ENCODE assay signal across 11 cellular contexts in the genomic region with DNA sequence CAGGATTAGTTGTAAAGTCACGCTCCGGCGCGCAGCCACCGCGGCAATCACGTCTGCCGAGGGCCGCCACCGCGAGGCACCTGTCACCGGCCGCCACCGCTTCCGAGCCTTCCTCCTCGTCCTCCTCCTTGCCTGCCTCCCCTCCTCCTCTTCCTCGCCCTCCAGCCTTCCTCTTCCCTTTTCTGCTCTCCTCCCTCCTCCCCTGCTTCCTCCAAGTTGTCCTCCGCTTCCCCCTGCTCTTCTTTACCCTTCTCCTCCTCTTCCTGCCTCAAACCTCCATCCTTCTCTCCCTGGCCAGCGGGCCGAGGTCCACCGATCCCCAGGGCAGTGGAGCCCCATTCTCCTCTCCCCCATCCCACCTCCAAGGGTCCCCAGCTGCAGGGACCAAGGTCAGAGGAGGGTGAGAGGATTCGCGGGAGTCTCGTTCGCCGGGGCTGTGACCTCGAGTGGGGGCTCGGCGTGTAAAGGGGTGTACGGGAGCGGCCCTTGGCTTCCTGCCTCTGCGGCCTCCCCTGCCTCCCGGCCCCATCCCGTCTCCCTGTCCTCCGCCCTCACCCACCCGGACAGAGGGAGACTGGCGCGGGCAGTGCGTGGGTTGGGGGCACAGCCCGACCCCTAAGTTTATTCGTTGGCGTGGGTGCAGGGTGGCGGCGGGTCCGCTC.
DNase-seq lines count a peak whose midpoint lies in the region; ATAC-seq, FAIRE-seq and TF ChIP-seq lines count a peak whose summit lies in the region.
"Had no signal": no experiment of that assay in that cellular context is flagged by ENCODE, and none has a peak within 500 bp of the region (broad histone marks: within the 10 kb centered on the region; RNA-seq: fewer than 3 reads in every experiment).

No MANE protein-coding gene starts in this region.

- no peak overlapping the region for H3K27ac ChIP-seq in CD4-positive, CD25-positive, alpha-beta regulatory T cell (ENCODE audit: insufficient read depth, low read length, poor library complexity, severe bottlenecking)
- peak overlapping the region; percentile 90 for H3K27ac ChIP-seq in HEK293 (ENCODE audit: extremely low read depth, low read depth, low read length)
- H3K27ac ChIP-seq in K562 (ENCODE audit: extremely low read depth, low read depth, low read length): no peak overlapping the region
- H3K27ac ChIP-seq in naive thymus-derived CD4-positive, alpha-beta T cell (ENCODE audit: low read depth, low read length): no peak overlapping the region
- H3K27ac ChIP-seq: PC-9 had no signal

- H3K27me3 ChIP-seq in CD4-positive, CD25-positive, alpha-beta regulatory T cell (ENCODE audit: control insufficient read depth, insufficient read depth, low read length): peaks cover 29% of the 10 kb centered on the region
- peaks cover 15 to 44% of the 10 kb centered on the region in 2 experiments for H3K27me3 ChIP-seq in K562 (ENCODE audit: control insufficient read depth in 2 of 2, insufficient read depth in 2 of 2, low read length in 2 of 2)
- peaks cover 19 to 27% of the 10 kb centered on the region in 2 donors for H3K27me3 ChIP-seq in naive thymus-derived CD4-positive, alpha-beta T cell (ENCODE audit: control insufficient read depth in 2 of 2, insufficient read depth in 2 of 2, low read length in 2 of 2)

- no peaks in the 10 kb centered on the region for H3K9me3 ChIP-seq in CD4-positive, CD25-positive, alpha-beta regulatory T cell (ENCODE audit: control insufficient read depth in 2 of 2, low read length in 2 of 2)
- H3K9me3 ChIP-seq in HEK293 (ENCODE audit: control insufficient read depth, insufficient read depth, low read depth, low read length) (no peaks in the 10 kb centered on the region), K562 (replicated peaks; ENCODE audit: control insufficient read depth, insufficient read depth, low read depth, low read length) (no peaks in the 10 kb centered on the region)
- H3K9me3 ChIP-seq in naive thymus-derived CD4-positive, alpha-beta T cell (ENCODE audit: control insufficient read depth in 2 of 3, low read length in 3 of 3): no peaks in the 10 kb centered on the region

- 32% methylated on average over 16 of the region's 45 CpGs for WGBS in K562 (ENCODE audit: insufficient coverage, low coverage, missing lambda C conversion rate)

- peaks cover 30% of the 10 kb centered on the region for H3K4me1 ChIP-seq in CD4-positive, CD25-positive, alpha-beta regulatory T cell (ENCODE audit: control insufficient read depth, insufficient read depth, low read length, poor library complexity, severe bottlenecking)
- peaks cover 9% of the 10 kb centered on the region for H3K4me1 ChIP-seq in HEK293 (ENCODE audit: control insufficient read depth, insufficient read depth, low read length)
- peaks cover 0 to 24% of the 10 kb centered on the region in 2 experiments; a peak in 2 of 5 replicates for H3K4me1 ChIP-seq in K562 (replicated peaks in 1 of 2; ENCODE audit: control insufficient read depth in 2 of 2, insufficient read depth in 2 of 2, low read length in 2 of 2)
- peaks cover 4 to 16% of the 10 kb centered on the region in 2 donors for H3K4me1 ChIP-seq in naive thymus-derived CD4-positive, alpha-beta T cell (ENCODE audit: control insufficient read depth in 2 of 2, insufficient read depth in 2 of 2, low read length in 2 of 2)

- FAIRE-seq in K562 (lab: Jason Lieb, UNC): no peak

- H3K36me3 ChIP-seq in CD4-positive, CD25-positive, alpha-beta regulatory T cell (ENCODE audit: control insufficient read depth, insufficient read depth, low read length): no peaks in the 10 kb centered on the region
- H3K36me3 ChIP-seq in HEK293 (ENCODE audit: control insufficient read depth in 2 of 2, insufficient read depth in 1 of 2, low read length in 2 of 2): no peaks in the 10 kb centered on the region
- H3K36me3 ChIP-seq in K562 (ENCODE audit: control insufficient read depth, insufficient read depth, low read length): no peaks in the 10 kb centered on the region
- H3K36me3 ChIP-seq in naive thymus-derived CD4-positive, alpha-beta T cell (ENCODE audit: control insufficient read depth in 2 of 3, insufficient read depth in 3 of 3, low read length in 3 of 3): no peaks in the 10 kb centered on the region

- ATAC-seq in CD4-positive, CD25-positive, alpha-beta regulatory T cell (ENCODE audit: low read depth in 2 of 2): no peak
- no peak for ATAC-seq in K562
- no peak for ATAC-seq in naive thymus-derived CD4-positive, alpha-beta T cell
- no peak for ATAC-seq in GM21723 (IDR thresholded peaks at IDR 0.05; ENCODE audit: unreplicated experiment)
- ATAC-seq in GM18511 (IDR thresholded peaks at IDR 0.05; ENCODE audit: unreplicated experiment): no peak

- in situ Hi-C loops in K562 (cut with MboI): no loop called here

- POLR2A ChIA-PET in HEK293 (lab: Yijun Ruan, JAX): interaction anchor here (0.6 to 1.1 kb wide), 2 partner anchors 88 to 261 kb away, joined by 3 read pairs; no protein-coding TSS in a partner anchor
- POLR2A ChIA-PET in K562 (lab: Yijun Ruan, JAX): no interaction called here
- POLR2A ChIA-PET in naive thymus-derived CD4-positive, alpha-beta T cell (lab: Charles Lee): no interaction called here

- peak overlapping the region; percentile 63 to 89 (median 81) for H3K4me3 Mint-ChIP-seq in CD4-positive, CD25-positive, alpha-beta regulatory T cell
- H3K4me3 Mint-ChIP-seq in naive thymus-derived CD4-positive, alpha-beta T cell: peak overlapping the region; percentile 78 to 93 (median 87)

- no peak overlapping the region for H2AFZ ChIP-seq in K562 (ENCODE audit: low read depth, low read length)
- H2AFZ ChIP-seq: PC-9 had no signal

- intact Hi-C loops in K562 (cut with micrococcal nuclease): no loop called here
- intact Hi-C loops in naive thymus-derived CD4-positive, alpha-beta T cell (cut with micrococcal nuclease): loop anchor here in 1 of 2 donors (5.0 to 10.0 kb wide), 4 partner anchors 91 to 569 kb away; partner anchors contain the start of genes LBX1 and PAX2

- no peaks in the 10 kb centered on the region for H3K36me3 Mint-ChIP-seq in CD4-positive, CD25-positive, alpha-beta regulatory T cell
- H3K36me3 Mint-ChIP-seq in naive thymus-derived CD4-positive, alpha-beta T cell: peaks cover 0 to 12% (median 5%) of the 10 kb centered on the region in 5 donors

- H3K4me2 ChIP-seq in K562 (ENCODE audit: insufficient read depth, low read length): no peak overlapping the region
- H3K4me2 ChIP-seq: PC-9 had no signal

- DNase-seq in CD4-positive, CD25-positive, alpha-beta regulatory T cell: no peak
- no peak for DNase-seq in K562 (ENCODE audit: extremely low read depth in 1 of 4, low spot score in 3 of 4)
- no peak for DNase-seq in naive thymus-derived CD4-positive, alpha-beta T cell
- DNase-seq in DMS79 (lab: John Stamatoyannopoulos, UW): no peak
- DNase-seq in SKM-1 treated with dmso at 0.1 percent for 144 hours (lab: John Stamatoyannopoulos, UW; ENCODE audit: unreplicated experiment): no peak
- DNase-seq: activated CD8-positive, alpha-beta memory T cell treated with anti-CD3 and anti-CD28 coated beads, Interleukin-2, amount 50 U/mL, for 48 hours; MV-4-11; PC-9 had no signal

- H3K9me3 Mint-ChIP-seq in CD4-positive, CD25-positive, alpha-beta regulatory T cell: peaks cover 0 to 10% (median 2%) of the 10 kb centered on the region in 7 donors
- peaks cover 0 to 8% (median 0%) of the 10 kb centered on the region in 11 donors for H3K9me3 Mint-ChIP-seq in naive thymus-derived CD4-positive, alpha-beta T cell

- no TSS peak for BruUV-seq in K562 (replicated peaks; lab: Mats Ljungman, UMichigan)

- H3K4me3 ChIP-seq in CD4-positive, CD25-positive, alpha-beta regulatory T cell (ENCODE audit: low read depth, low read length): no peak overlapping the region
- H3K4me3 ChIP-seq in HEK293 (ENCODE audit: low read depth, low read length): peak overlapping the region; percentile 32
- H3K4me3 ChIP-seq in K562: no peak overlapping the region
- H3K4me3 ChIP-seq in naive thymus-derived CD4-positive, alpha-beta T cell (ENCODE audit: low read length): no peak overlapping the region
- H3K4me3 ChIP-seq: PC-9 had no signal

- CTCF ChIA-PET in HEK293 (lab: Yijun Ruan, JAX): no interaction called here
- CTCF ChIA-PET in K562 (lab: Yijun Ruan, JAX; ENCODE audit: low intra/inter-chr PET ratio): no interaction called here
- CTCF ChIA-PET in naive thymus-derived CD4-positive, alpha-beta T cell (lab: Charles Lee): no interaction called here

- TF ChIP-seq CTCF in HEK293 (tag by site-specific recombination; IDR thresholded peaks at IDR 0.05): no peak; the same call in 1 of the 2 replicates
- TF ChIP-seq CTCF in K562 (IDR thresholded peaks at IDR 0.05 in 2 of 3, conservative IDR thresholded peaks at IDR 0.05 in 1 of 3; ENCODE audit: insufficient read depth in 2 of 3, low read depth in 1 of 3, low read length in 3 of 3): no peak

- H3K27me3 Mint-ChIP-seq in CD4-positive, CD25-positive, alpha-beta regulatory T cell: peaks cover 77% of the 10 kb centered on the region
- H3K27me3 Mint-ChIP-seq in naive thymus-derived CD4-positive, alpha-beta T cell: peaks cover 73 to 81% (median 77%) of the 10 kb centered on the region in 5 donors

- no peak for TF ChIP-seq RAD21 in K562 (CRISPR knock-in tag; conservative IDR thresholded peaks at IDR 0.05 in 1 of 2, IDR thresholded peaks at IDR 0.05 in 1 of 2)

- H3K79me2 ChIP-seq in K562 (ENCODE audit: control insufficient read depth, insufficient read depth, low read length): no peaks in the 10 kb centered on the region

- no peak overlapping the region for H3K9ac ChIP-seq in K562 (ENCODE audit: insufficient read depth in 1 of 2, low read depth in 2 of 2, low read length in 2 of 2)

- H3K9me1 ChIP-seq in K562 (ENCODE audit: control insufficient read depth, insufficient read depth, low read length): no peaks in the 10 kb centered on the region

- H3K27ac Mint-ChIP-seq in CD4-positive, CD25-positive, alpha-beta regulatory T cell: no peak overlapping the region
- peak overlapping the region in 2 of 9 donors; percentile 17 to 56 for H3K27ac Mint-ChIP-seq in naive thymus-derived CD4-positive, alpha-beta T cell

- peaks cover 0 to 39% (median 16%) of the 10 kb centered on the region in 4 donors for H3K4me1 Mint-ChIP-seq in CD4-positive, CD25-positive, alpha-beta regulatory T cell
- H3K4me1 Mint-ChIP-seq in naive thymus-derived CD4-positive, alpha-beta T cell: peaks cover 18 to 35% (median 27%) of the 10 kb centered on the region in 7 donors

- TF ChIP-seq EP300 in K562 (IDR thresholded peaks at IDR 0.05; ENCODE audit: low read length): no peak

- TF ChIP-seq POLR2A in K562 (conservative IDR thresholded peaks at IDR 0.05): no peak

- no peaks in the 10 kb centered on the region for H4K20me1 ChIP-seq in K562 (replicated peaks; ENCODE audit: control insufficient read depth, insufficient read depth, low read length)

TF ChIP-seq in HEK293, 187 proteins besides CTCF, POLR2A, EP300 and RAD21 (continues in another document):
- TF ChIP-seq YY1 (tag by site-specific recombination; IDR thresholded peaks at IDR 0.05): no peak
- TF ChIP-seq SP7 (tag by site-specific recombination; IDR thresholded peaks at IDR 0.05): peak; percentile 87
- TF ChIP-seq ZNF366 (tag by site-specific recombination; conservative IDR thresholded peaks at IDR 0.05): peak; percentile 100

TF ChIP-seq in K562, 482 proteins besides CTCF, POLR2A, EP300 and RAD21 (continues in another document):
- TF ChIP-seq NFATC3 (IDR thresholded peaks at IDR 0.05) (no peak), MTA1 (IDR thresholded peaks at IDR 0.05; ENCODE audit: borderline replicate concordance) (no peak), THRAP3 (IDR thresholded peaks at IDR 0.05; ENCODE audit: borderline replicate concordance) (no peak), ZNF263 (CRISPR knock-in tag; IDR thresholded peaks at IDR 0.05; ENCODE audit: borderline replicate concordance) (peak; percentile 62)
